Comparison of ENCODE assay signal across 16 cellular contexts in the genomic region with DNA sequence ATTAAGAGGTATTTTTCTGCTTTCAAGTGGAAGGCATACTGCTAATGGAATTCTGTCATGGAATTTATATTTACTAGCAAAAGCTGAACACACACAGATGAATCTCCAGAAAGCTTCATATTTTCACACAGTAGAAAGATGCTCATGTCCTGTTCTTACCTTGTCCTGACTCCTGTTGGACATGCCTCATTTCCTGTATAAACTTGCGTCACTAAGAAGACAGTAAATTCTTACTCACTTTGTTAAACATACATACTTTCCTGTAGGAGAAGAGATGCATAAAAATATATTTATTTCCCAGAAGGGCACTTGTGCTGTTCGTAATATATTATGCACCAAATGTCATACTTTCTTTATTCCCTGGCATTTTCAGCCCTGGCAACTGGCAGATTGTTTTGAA.
A peak's percentile ranks its signal among the peaks of the same experiment; 100 is the strongest.
DNase-seq lines count a peak whose midpoint lies in the region; ATAC-seq and TF ChIP-seq lines count a peak whose summit lies in the region.
"Had no signal": no experiment of that assay in that cellular context is flagged by ENCODE, and none has a peak within 500 bp of the region (broad histone marks: within the 10 kb centered on the region; RNA-seq: fewer than 3 reads in every experiment).

No MANE protein-coding gene starts in this region.

- no peak overlapping the region; the same call in 1 of the 2 replicates for H3K9ac ChIP-seq in IMR-90 (ENCODE audit: low read depth, low read length)

- H3K56ac ChIP-seq in IMR-90 (ENCODE audit: extremely low read depth, insufficient read depth, low read length): peak overlapping the region; percentile 37; the same call in 1 of the 2 replicates

- ATAC-seq in IMR-90 (ENCODE audit: low read depth): peak; percentile 47
- ATAC-seq in HG03175 (IDR thresholded peaks at IDR 0.05; ENCODE audit: unreplicated experiment): no peak
- ATAC-seq: CD8-positive, alpha-beta T cell had no signal

- peak overlapping the region; percentile 76; the same call in 1 of the 2 replicates for H2BK120ac ChIP-seq in IMR-90 (ENCODE audit: low read depth, low read length)

- no CpG with 5 or more reads among the region's 2 CpGs for WGBS in IMR-90 (ENCODE audit: extremely low coverage in 2 of 2, insufficient read length in 1 of 2), 2 experiments

- peak overlapping the region; percentile 65; the same call in 1 of the 2 replicates for H4K5ac ChIP-seq in IMR-90 (ENCODE audit: low read depth, low read length)

- no peak for TF ChIP-seq RAD21 in IMR-90 (IDR thresholded peaks at IDR 0.05; ENCODE audit: low read length)

- in situ Hi-C loops in IMR-90 (cut with MboI; ENCODE audit: low sequenced_read_pairs): no loop called here
- in situ Hi-C loops in astrocyte of the spinal cord (cut with HindIII; ENCODE audit: low sequenced_read_pairs): no loop called here
- in situ Hi-C loops in ACHN (cut with HindIII; ENCODE audit: low pct_ligation_motif_present, low pct_unique_long_range_greater_than_20kb, low sequenced_read_pairs): no loop called here

- intact Hi-C loops in IMR-90 (cut with micrococcal nuclease): no loop called here

- peaks cover 12% of the 10 kb centered on the region for H3K4me1 ChIP-seq in IMR-90 (ENCODE audit: control insufficient read depth, insufficient read depth, low read length)
- H3K4me1 ChIP-seq: vagina had no signal

- TF ChIP-seq POLR2A in IMR-90 (IDR thresholded peaks at IDR 0.05; ENCODE audit: low read depth, low read length): no peak

- H4K20me1 ChIP-seq in IMR-90 (ENCODE audit: insufficient read depth, low read length): no peaks in the 10 kb centered on the region

- no peak overlapping the region for H3K23ac ChIP-seq in IMR-90 (ENCODE audit: low read depth, low read length)

- no peak overlapping the region for H2AFZ ChIP-seq in IMR-90 (replicated peaks; ENCODE audit: low read length, poor library complexity)

- TF ChIP-seq CTCF in IMR-90 (conservative IDR thresholded peaks at IDR 0.05; ENCODE audit: low read depth, low read length) (no peak), astrocyte of the spinal cord (IDR thresholded peaks at IDR 0.05; ENCODE audit: low read depth, low read length) (no peak), foreskin fibroblast (IDR thresholded peaks at IDR 0.05; ENCODE audit: low read depth, low read length) (no peak)

- DNase-seq in A172 (ENCODE audit: low spot score) (peak; percentile 39), IMR-90 (peak; percentile 94), astrocyte of the spinal cord (ENCODE audit: low read depth, low spot score) (peak; percentile 87), foreskin fibroblast (peak; percentile 58 to 61), SHP77 (lab: John Stamatoyannopoulos, UW) (no peak), ACHN (no peak), AG20443 (ENCODE audit: low spot score) (no peak)
- DNase-seq: activated CD4-positive, alpha-beta memory T cell treated with anti-CD3 and anti-CD28 coated beads, Interleukin-2, amount 10 ng/mL, durations not matched to agents 7 days and 5 days; activated naive CD8-positive, alpha-beta T cell treated with anti-CD3 and anti-CD28 coated beads, Interleukin-2, amount 10 ng/mL, durations not matched to agents 7 days and 5 days; activated T-cell treated with anti-CD3 and anti-CD28 coated beads, Interleukin-2, amount 50 U/mL, for 48 hours; CD8-positive, alpha-beta T cell; cerebellar nuclear complex; mesendoderm; NCI-H446 treated with DMSO at 0.1 percent for 48 hours had no signal

- H2BK15ac ChIP-seq in IMR-90 (ENCODE audit: low read depth, low read length): 0 out of 3 replicates have a peak overlapping the region, but pooled peaks have one; percentile 53

- H3K27ac ChIP-seq in IMR-90 (ENCODE audit: insufficient read depth, low read length): peak overlapping the region; percentile 36; the same call in 1 of the 2 replicates
- H3K27ac ChIP-seq: vagina had no signal

- peaks cover 24 to 45% of the 10 kb centered on the region in 2 experiments for H3K79me1 ChIP-seq in IMR-90 (ENCODE audit: low read depth in 1 of 2, low read length in 2 of 2)

- no peaks in the 10 kb centered on the region for H3K9me3 ChIP-seq in IMR-90 (ENCODE audit: control insufficient read depth, insufficient read depth, low read length)
- H3K9me3 ChIP-seq: vagina had no signal

- peaks cover 6% of the 10 kb centered on the region for H3K36me3 ChIP-seq in IMR-90 (ENCODE audit: control insufficient read depth, insufficient read depth, low read length)
- H3K36me3 ChIP-seq: vagina had no signal

- H3K4ac ChIP-seq in IMR-90 (ENCODE audit: low read depth, low read length): peak overlapping the region; percentile 62; the same call in 1 of the 2 replicates

- H4K91ac ChIP-seq in IMR-90 (ENCODE audit: insufficient read depth, low read depth, low read length): no peak overlapping the region

- no TSS peak for BruUV-seq in IMR-90 (replicated peaks; lab: Mats Ljungman, UMichigan)

- peak overlapping the region; percentile 91 for H2BK5ac ChIP-seq in IMR-90 (ENCODE audit: low read depth, low read length, poor library complexity, severe bottlenecking)

- H3K4me2 ChIP-seq in IMR-90 (ENCODE audit: low read depth, low read length): peak overlapping the region; percentile 31; the same call in 1 of the 2 replicates

- dilution Hi-C loops in IMR-90 (cut with HindIII; ENCODE audit: low sequenced_read_pairs, unreplicated experiment): no loop called here

- peak overlapping the region; percentile 41; the same call in 1 of the 2 replicates for H2BK20ac ChIP-seq in IMR-90 (ENCODE audit: low read depth, low read length)

- H4K8ac ChIP-seq in IMR-90 (ENCODE audit: low read depth in 2 of 2, low read length in 2 of 2): peak overlapping the region; percentile 59 to 76; a peak in 2 of 4 replicates

- peak overlapping the region; percentile 79; the same call in 1 of the 2 replicates for H3K18ac ChIP-seq in IMR-90 (ENCODE audit: low read depth, low read length)

- peak overlapping the region; percentile 16 for H3K14ac ChIP-seq in IMR-90 (replicated peaks; ENCODE audit: low read depth, low read length)

- CTCF ChIA-PET in IMR-90 (lab: Yijun Ruan, JAX): no interaction called here

- H2AK5ac ChIP-seq in IMR-90 (ENCODE audit: low read depth, low read length): no peak overlapping the region

- no peak overlapping the region for H2AK9ac ChIP-seq in IMR-90 (replicated peaks; ENCODE audit: low read depth, low read length, poor library complexity)

- POLR2A ChIA-PET in IMR-90 (lab: Charles Lee; ENCODE audit: unreplicated experiment): no interaction called here

- H3K9me1 ChIP-seq in IMR-90 (ENCODE audit: insufficient read depth, low read length): peaks cover 2% of the 10 kb centered on the region; the same call in 1 of the 2 replicates

- H3K4me3 ChIP-seq in IMR-90 (ENCODE audit: insufficient read depth, low read depth, low read length) (no peak overlapping the region), astrocyte of the spinal cord (ENCODE audit: low read depth, low read length) (no peak overlapping the region), foreskin fibroblast (ENCODE audit: low read depth in 1 of 2, low read length in 2 of 2) (no peak overlapping the region)
- H3K4me3 ChIP-seq: vagina had no signal

- H3K27me3 ChIP-seq in IMR-90 (ENCODE audit: control insufficient read depth, insufficient read depth, low read length): no peaks in the 10 kb centered on the region
- H3K27me3 ChIP-seq: vagina had no signal

TF ChIP-seq in IMR-90, 13 proteins besides CTCF, POLR2A, EP300 and RAD21:
- TF ChIP-seq CEBPB (IDR thresholded peaks at IDR 0.05; ENCODE audit: low read depth, low read length): peak; percentile 84
- TF ChIP-seq, protein P1, sequence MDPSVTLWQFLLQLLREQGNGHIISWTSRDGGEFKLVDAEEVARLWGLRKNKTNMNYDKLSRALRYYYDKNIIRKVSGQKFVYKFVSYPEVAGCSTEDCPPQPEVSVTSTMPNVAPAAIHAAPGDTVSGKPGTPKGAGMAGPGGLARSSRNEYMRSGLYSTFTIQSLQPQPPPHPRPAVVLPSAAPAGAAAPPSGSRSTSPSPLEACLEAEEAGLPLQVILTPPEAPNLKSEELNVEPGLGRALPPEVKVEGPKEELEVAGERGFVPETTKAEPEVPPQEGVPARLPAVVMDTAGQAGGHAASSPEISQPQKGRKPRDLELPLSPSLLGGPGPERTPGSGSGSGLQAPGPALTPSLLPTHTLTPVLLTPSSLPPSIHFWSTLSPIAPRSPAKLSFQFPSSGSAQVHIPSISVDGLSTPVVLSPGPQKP (IDR thresholded peaks at IDR 0.05; ENCODE audit: borderline replicate concordance, low read depth, low read length): no peak
- no peak for TF ChIP-seq RCOR1 (IDR thresholded peaks at IDR 0.05; ENCODE audit: insufficient replicate concordance, low read length)

Comparison
In these comparisons a context has a peak if more than half of its experiments do, and no peak if none do; other contexts are left out.
1. DNase-seq: peak in A172 (single experiment), IMR-90 (single experiment), astrocyte of the spinal cord (single experiment) and foreskin fibroblast (2 of 2); none in SHP77 (0 of 2), ACHN (single experiment) and AG20443 (single experiment).